8 cellular contexts compared by ENCODE assay signal in genomic region chr3:185498503-185499396, GRCh38. TPM values are rescaled to one million over a fixed set of nuclear protein-coding genes. Genes with fewer than 3 reads are reported as not detected.
A peak's percentile ranks its signal among the peaks of the same experiment; 100 is the strongest.
DNase-seq lines count a peak whose midpoint lies in the region; ATAC-seq lines count a peak whose summit lies in the region.

TSS of gene TMEM41A (minus strand) at chr3:185499035. CDS start at chr3:185498961, 74 bp downstream.

- peak within 1 kb of the TSS; percentile 85 to 98 for H3K4me3 Mint-ChIP-seq in effector memory CD8-positive, alpha-beta T cell
- peak within 1 kb of the TSS; percentile 97 for H3K4me3 Mint-ChIP-seq in memory B cell

- H3K27ac Mint-ChIP-seq in effector memory CD8-positive, alpha-beta T cell, result peak within 1 kb of the TSS; percentile 87 to 90
- peak within 1 kb of the TSS; percentile 82 for H3K27ac Mint-ChIP-seq in memory B cell

- H3K36me3 Mint-ChIP-seq in effector memory CD8-positive, alpha-beta T cell (ENCODE audit: insufficient read depth), result peaks cover 26% of the 10 kb centered on the region
- peaks cover 12% of the 10 kb centered on the region for H3K36me3 Mint-ChIP-seq in memory B cell

- H3K9me3 Mint-ChIP-seq in effector memory CD8-positive, alpha-beta T cell, result no peaks in the 10 kb centered on the region
- no peaks in the 10 kb centered on the region for H3K9me3 Mint-ChIP-seq in memory B cell

- ATAC-seq in GM21360 (IDR thresholded peaks at IDR 0.05; ENCODE audit: unreplicated experiment) (peak; percentile 93), memory B cell (ENCODE audit: low read depth) (peak; percentile 98)
- ATAC-seq in effector memory CD8-positive, alpha-beta T cell (replicated peaks), result peak; percentile 95

- DNase-seq in COR-L47 (lab: John Stamatoyannopoulos, UW), result peak; percentile 92
- DNase-seq in HT-29 (ENCODE audit: low spot score), result peak; percentile 92
- peak; percentile 95 for DNase-seq in NOMO-1 treated with DMSO at 0.1 percent for 48 hours (lab: John Stamatoyannopoulos, UW; ENCODE audit: unreplicated experiment)
- peak; percentile 73 to 77 for DNase-seq in activated CD8-positive, alpha-beta memory T cell treated with anti-CD3 and anti-CD28 coated beads for 4 hours (ENCODE audit: low read depth in 2 of 2)
- DNase-seq in effector memory CD8-positive, alpha-beta T cell, result peak; percentile 81 to 85 (median 85)
- peak; percentile 84 to 89 for DNase-seq in memory B cell (ENCODE audit: low spot score in 2 of 2)
- DNase-seq in stimulated activated CD8-positive, alpha-beta memory T cell treated with anti-CD3 and anti-CD28 coated beads, Interleukin-12 subunit alpha, Interleukin-12 subunit beta, amount 100 ng/mL, for 1 hour (ENCODE audit: low read depth), result peak; percentile 81

- H3K27me3 Mint-ChIP-seq in effector memory CD8-positive, alpha-beta T cell, result peaks cover 4 to 12% of the 10 kb centered on the region in 2 donors
- H3K27me3 Mint-ChIP-seq in memory B cell, result peaks cover 2% of the 10 kb centered on the region

- peaks cover 12 to 14% of the 10 kb centered on the region in 2 donors for H3K4me1 Mint-ChIP-seq in effector memory CD8-positive, alpha-beta T cell (ENCODE audit: low read depth in 2 of 2)
- peaks cover 9% of the 10 kb centered on the region for H3K4me1 Mint-ChIP-seq in memory B cell

RNA-seq across cellular contexts. Expression of gene TMEM41A, which starts in this region (rescaled TPM):
- 18.0 and 19.9 TPM in 2 replicates for total RNA-seq in HT-29 (2014; rRNA removed; shearing (Covaris generic))

Comparison
In these comparisons a context has a peak if more than half of its experiments do, and no peak if none do; other contexts are left out.
1. Peak in every context shown above with its lines: DNase-seq and ATAC-seq.